ENCODE assay signal across 17 cellular contexts in genomic region chr2:168467729-168468128, GRCh38. TPM values are rescaled to one million over a fixed set of nuclear protein-coding genes. Genes with fewer than 3 reads are reported as not detected.
A peak's percentile ranks its signal among the peaks of the same experiment; 100 is the strongest.
DNase-seq lines count a peak whose midpoint lies in the region; ATAC-seq and TF ChIP-seq lines count a peak whose summit lies in the region.
"Had no signal": no experiment of that assay in that cellular context is flagged by ENCODE, and none has a peak within 500 bp of the region (broad histone marks: within the 10 kb centered on the region; RNA-seq: fewer than 3 reads in every experiment).

No MANE protein-coding gene starts in this region.

- no peak for TF ChIP-seq CTCF in Loucy (conservative IDR thresholded peaks at IDR 0.05; ENCODE audit: low read length)
- no peak for TF ChIP-seq CTCF in natural killer cell (IDR thresholded peaks at IDR 0.05)
- TF ChIP-seq CTCF in esophagus squamous epithelium (IDR thresholded peaks at IDR 0.05), result no peak
- TF ChIP-seq CTCF in mammary epithelial cell (conservative IDR thresholded peaks at IDR 0.05 in 1 of 2, IDR thresholded peaks at IDR 0.05 in 1 of 2; ENCODE audit: extremely low read depth in 1 of 2, insufficient read depth in 1 of 2, low read depth in 1 of 2, low read length in 2 of 2), result no peak

- H3K4me1 ChIP-seq in BLaER1, result peaks cover 69% of the 10 kb centered on the region
- H3K4me1 ChIP-seq in Loucy (ENCODE audit: insufficient read depth, low read length, poor library complexity, severe bottlenecking), result peaks cover 66% of the 10 kb centered on the region
- H3K4me1 ChIP-seq in esophagus squamous epithelium, result peaks cover 23 to 67% (median 41%) of the 10 kb centered on the region in 3 donors
- no peaks in the 10 kb centered on the region for H3K4me1 ChIP-seq in mammary epithelial cell (ENCODE audit: insufficient read depth, low read length)
- H3K4me1 ChIP-seq: SJCRH30 had no signal

- in situ Hi-C loops in mammary epithelial cell (cut with MboI; ENCODE audit: low sequenced_read_pairs in 2 of 2), result no loop called here

- peak overlapping the region in 1 of 2 donors; percentile 19 for H3K27ac Mint-ChIP-seq in natural killer cell

- no TSS peak for BruUV-seq in mammary epithelial cell (replicated peaks; lab: Mats Ljungman, UMichigan)

- DNase-seq in left lobe of liver (ENCODE audit: low spot score) (no peak), natural killer cell (no peak), NCI-H2227 treated with DMSO at 0.1 percent for 48 hours (lab: John Stamatoyannopoulos, UW) (no peak), esophagus squamous epithelium (lab: John Stamatoyannopoulos, UW) (no peak), mammary epithelial cell (no peak), activated gamma-delta T cell (lab: John Stamatoyannopoulos, UW) (no peak)
- DNase-seq: CD4-positive, alpha-beta memory T cell; DMS153; NCI-H1694 treated with DMSO at 0.1 percent for 48 hours; NCI-H2081 treated with DMSO at 0.1 percent for 48 hours; NCI-H2171 treated with DMSO at 0.1 percent for 48 hours; Peyer's patch; SJCRH30 had no signal

- H3K27ac ChIP-seq in BLaER1 (no peak overlapping the region; the same call in 1 of the 2 replicates), esophagus squamous epithelium (peak overlapping the region in 1 of 4 donors; percentile 36), mammary epithelial cell (ENCODE audit: insufficient read depth, low read depth, low read length) (no peak overlapping the region)
- H3K27ac ChIP-seq: KMS-11, Peyer's patch, SJCRH30 had no signal

- H3K9me3 ChIP-seq in BLaER1 (no peaks in the 10 kb centered on the region), Loucy (ENCODE audit: insufficient read depth, low read depth, low read length) (no peaks in the 10 kb centered on the region), esophagus squamous epithelium (no peaks in the 10 kb centered on the region), mammary epithelial cell (replicated peaks; ENCODE audit: insufficient read depth, low read length) (no peaks in the 10 kb centered on the region)
- H3K9me3 ChIP-seq: Peyer's patch, SJCRH30 had no signal

- H3K4me3 ChIP-seq in BLaER1 (no peak overlapping the region), Loucy (ENCODE audit: low read length, poor library complexity, severe bottlenecking) (no peak overlapping the region), esophagus squamous epithelium (no peak overlapping the region), mammary epithelial cell (replicated peaks in 1 of 3; ENCODE audit: insufficient read depth in 1 of 3, low read depth in 2 of 3, low read length in 3 of 3) (no peak overlapping the region)
- H3K4me3 ChIP-seq: Peyer's patch, SJCRH30 had no signal

- H3F3A ChIP-seq in Loucy (ENCODE audit: low read depth), result no peaks in the 10 kb centered on the region

- H3K79me2 ChIP-seq in Loucy (ENCODE audit: insufficient read depth, low read length) (peaks cover 97% of the 10 kb centered on the region), mammary epithelial cell (ENCODE audit: insufficient read depth, low read length) (peaks cover 99% of the 10 kb centered on the region)

- dilution Hi-C loops in mammary epithelial cell (cut with HindIII; ENCODE audit: low sequenced_read_pairs), result no loop called here

- H3K27me3 ChIP-seq in BLaER1 (no peaks in the 10 kb centered on the region), Loucy (ENCODE audit: insufficient read depth, low read length, poor library complexity, severe bottlenecking) (no peaks in the 10 kb centered on the region), esophagus squamous epithelium (no peaks in the 10 kb centered on the region), mammary epithelial cell (ENCODE audit: insufficient read depth, low read length) (no peaks in the 10 kb centered on the region)
- H3K27me3 ChIP-seq: Peyer's patch, SJCRH30 had no signal

- H3K9ac ChIP-seq in BLaER1, result no peak overlapping the region
- H3K9ac ChIP-seq in Loucy (ENCODE audit: low read depth, low read length, poor library complexity, severe bottlenecking), result no peak overlapping the region
- no peak overlapping the region for H3K9ac ChIP-seq in mammary epithelial cell (ENCODE audit: insufficient read depth, low read length)
- H3K9ac ChIP-seq: KMS-11 had no signal

- H3K9me3 Mint-ChIP-seq in natural killer cell, result no peaks in the 10 kb centered on the region
- H3K9me3 Mint-ChIP-seq: CD4-positive, alpha-beta memory T cell had no signal

- H3K36me3 Mint-ChIP-seq in natural killer cell, result no peaks in the 10 kb centered on the region
- H3K36me3 Mint-ChIP-seq: CD4-positive, alpha-beta memory T cell had no signal

- WGBS in esophagus squamous epithelium, 2 donors, result 83 to 85% methylated on average over 2 of the region's 2 CpGs
- 98% methylated on average over 2 of the region's 2 CpGs for WGBS in mammary epithelial cell (ENCODE audit: low coverage, missing lambda C conversion rate)

- no peaks in the 10 kb centered on the region for H3K27me3 Mint-ChIP-seq in natural killer cell (ENCODE audit: low read depth in 2 of 2)
- H3K27me3 Mint-ChIP-seq: B cell; CD4-positive, alpha-beta memory T cell had no signal

- no peak overlapping the region for H2AFZ ChIP-seq in Loucy (ENCODE audit: low read length)
- no peak overlapping the region for H2AFZ ChIP-seq in mammary epithelial cell (ENCODE audit: low read depth, low read length)

- CTCF ChIA-PET in mammary epithelial cell (lab: Charles Lee; ENCODE audit: low non-redundant PET), result no interaction called here

- no peak for TF ChIP-seq POLR2A in esophagus squamous epithelium (IDR thresholded peaks at IDR 0.05)

- H3K4me3 Mint-ChIP-seq in natural killer cell, result peak overlapping the region; percentile 67

- peaks cover 22% of the 10 kb centered on the region; the same call in 1 of the 2 replicates for H4K20me1 ChIP-seq in BLaER1
- peaks cover 9% of the 10 kb centered on the region for H4K20me1 ChIP-seq in Loucy (ENCODE audit: insufficient read depth, low read length, poor library complexity, severe bottlenecking)
- no peaks in the 10 kb centered on the region for H4K20me1 ChIP-seq in mammary epithelial cell (ENCODE audit: insufficient read depth, low read length)

- H3K4me1 Mint-ChIP-seq in natural killer cell, result peaks cover 71 to 75% of the 10 kb centered on the region in 2 donors

- intact Hi-C loops in natural killer cell (cut with micrococcal nuclease) (no loop called here), esophagus squamous epithelium (cut with DNase I) (no loop called here), mammary epithelial cell (cut with micrococcal nuclease) (no loop called here)

- no peaks in the 10 kb centered on the region for H3K9me2 ChIP-seq in Loucy (replicated peaks; ENCODE audit: low read depth, low read length)

- peak overlapping the region; percentile 81 for H3K4me2 ChIP-seq in BLaER1
- H3K4me2 ChIP-seq in Loucy (ENCODE audit: low read depth, low read length, poor library complexity, severe bottlenecking), result peak overlapping the region; percentile 53
- H3K4me2 ChIP-seq in mammary epithelial cell (ENCODE audit: insufficient read depth, low read depth, low read length), result no peak overlapping the region

- H3K36me3 ChIP-seq in BLaER1 (peaks cover 8% of the 10 kb centered on the region; the same call in 1 of the 2 replicates), Loucy (ENCODE audit: insufficient read depth, low read length) (no peaks in the 10 kb centered on the region), esophagus squamous epithelium (no peaks in the 10 kb centered on the region), mammary epithelial cell (ENCODE audit: insufficient read depth, low read length) (no peaks in the 10 kb centered on the region)
- H3K36me3 ChIP-seq: Peyer's patch, SJCRH30 had no signal

- ATAC-seq in left lobe of liver, result peak; percentile 66
- ATAC-seq in natural killer cell, result no peak

RNA-seq across cellular contexts. Expression of gene CERS6, which starts 11.7 kb away (rescaled TPM):
- 11.3 TPM for total RNA-seq in left lobe of liver
- total RNA-seq in natural killer cell, result 10 to 100 TPM in 2 of 3 donors, 1 to 10 TPM in 1; 9.1 to 13.5 (median 11.8) TPM
- 10 to 100 TPM; 17.6 to 31.1 (median 24.1) TPM for total RNA-seq in esophagus squamous epithelium
- 10 to 100 TPM; 34.9 to 74.5 TPM for total RNA-seq in mammary epithelial cell
- 15.4 TPM for polyA plus RNA-seq in mammary epithelial cell
- polyA minus RNA-seq in mammary epithelial cell, result 40.2 TPM
